Comparison of ENCODE assay signal across 27 cellular contexts in genomic region chr14:49250517-49250916, GRCh38.
"Had no signal": no experiment of that assay in that cellular context is flagged by ENCODE, and none has a peak within 500 bp of the region (broad histone marks: within the 10 kb centered on the region; RNA-seq: fewer than 3 reads in every experiment).

No MANE protein-coding gene starts in this region.

- H3K27ac ChIP-seq: dorsolateral prefrontal cortex, foreskin keratinocyte, gastroesophageal sphincter, heart left ventricle, hepatocyte, neural progenitor cell, psoas muscle, sigmoid colon, testis, tibial artery, upper lobe of left lung, uterus had no signal

- H2AFZ ChIP-seq: hepatocyte, neural progenitor cell had no signal

- H3K9me3 ChIP-seq: gastroesophageal sphincter, psoas muscle, sigmoid colon, testis, tibial artery, upper lobe of left lung, uterus had no signal

- H3K27ac Mint-ChIP-seq: memory B cell; naive thymus-derived CD4-positive, alpha-beta T cell; nephron; stimulated activated memory B cell treated with anti-CD40 and anti-IgM and Interleukin-4, amounts not matched to agents 10 μg/mL and 1 μg/mL and 100 μg/mL, for 72 hours had no signal

- H3K4me1 Mint-ChIP-seq: memory B cell; naive thymus-derived CD4-positive, alpha-beta T cell; nephron; neural progenitor cell; stimulated activated memory B cell treated with anti-CD40 and anti-IgM and Interleukin-4, amounts not matched to agents 10 μg/mL and 1 μg/mL and 100 μg/mL, for 72 hours had no signal

- H3K4me1 ChIP-seq: foreskin keratinocyte, gastroesophageal sphincter, heart left ventricle, neural progenitor cell, psoas muscle, sigmoid colon, testis, tibial artery, upper lobe of left lung, uterus had no signal

- H3K36me3 Mint-ChIP-seq: memory B cell; neural progenitor cell; stimulated activated memory B cell treated with anti-CD40 and anti-IgM and Interleukin-4, amounts not matched to agents 10 μg/mL and 1 μg/mL and 100 μg/mL, for 72 hours had no signal

- H3K4me3 Mint-ChIP-seq: memory B cell; naive thymus-derived CD4-positive, alpha-beta T cell; nephron; neural progenitor cell; stimulated activated memory B cell treated with anti-CD40 and anti-IgM and Interleukin-4, amounts not matched to agents 10 μg/mL and 1 μg/mL and 100 μg/mL, for 72 hours had no signal

- H3K9me3 Mint-ChIP-seq: memory B cell had no signal

- ATAC-seq: foreskin keratinocyte; gastroesophageal sphincter; heart left ventricle; left lobe of liver; naive thymus-derived CD4-positive, alpha-beta T cell; psoas muscle; right cardiac atrium; stimulated activated memory B cell treated with anti-CD40 and anti-IgM and Interleukin-4, amounts not matched to agents 10 μg/mL and 1 μg/mL and 100 μg/mL, for 72 hours; stimulated activated naive CD8-positive, alpha-beta T cell treated with anti-CD3 and anti-CD28 coated beads, Interleukin-15, Interleukin-2, amounts not matched to agents 100 U/mL and 50 U/mL, for 24 hours had no signal

- H3K9ac ChIP-seq: neural progenitor cell had no signal

- H3K4me3 ChIP-seq: dorsolateral prefrontal cortex, gastroesophageal sphincter, heart left ventricle, hepatocyte, lung, neural progenitor cell, psoas muscle, sigmoid colon, testis, tibial artery, upper lobe of left lung, uterus had no signal

- H3K4me2 ChIP-seq: hepatocyte, neural progenitor cell had no signal

- H3K27me3 ChIP-seq: dorsolateral prefrontal cortex, foreskin keratinocyte, gastroesophageal sphincter, heart left ventricle, hepatocyte, neural progenitor cell, sigmoid colon, testis, tibial artery, upper lobe of left lung, uterus had no signal

- H3K36me3 ChIP-seq: gastroesophageal sphincter, heart left ventricle, neural progenitor cell, sigmoid colon, tibial artery, upper lobe of left lung, uterus had no signal

- DNase-seq: dorsolateral prefrontal cortex; effector CD4-positive, alpha-beta T cell; heart left ventricle; kidney; midbrain; naive thymus-derived CD4-positive, alpha-beta T cell; nucleus accumbens; psoas muscle; sigmoid colon; stimulated activated CD4-positive, alpha-beta T cell treated with anti-CD3 and anti-CD28 coated beads, Interleukin-2, amount 100 ng/mL, for 24 hours; stimulated activated CD4-positive, alpha-beta T cell treated with anti-CD3 and anti-CD28 coated beads, Interleukin-4, amount 100 ng/mL, for 24 hours; stimulated activated naive CD8-positive, alpha-beta T cell treated with anti-CD3 and anti-CD28 coated beads, Interleukin-15, Interleukin-2, amounts not matched to agents 100 U/mL and 50 U/mL, for 24 hours; substantia nigra; testis; tibial artery; uterus had no signal
